8 cellular contexts compared by ENCODE assay signal in the genomic region with DNA sequence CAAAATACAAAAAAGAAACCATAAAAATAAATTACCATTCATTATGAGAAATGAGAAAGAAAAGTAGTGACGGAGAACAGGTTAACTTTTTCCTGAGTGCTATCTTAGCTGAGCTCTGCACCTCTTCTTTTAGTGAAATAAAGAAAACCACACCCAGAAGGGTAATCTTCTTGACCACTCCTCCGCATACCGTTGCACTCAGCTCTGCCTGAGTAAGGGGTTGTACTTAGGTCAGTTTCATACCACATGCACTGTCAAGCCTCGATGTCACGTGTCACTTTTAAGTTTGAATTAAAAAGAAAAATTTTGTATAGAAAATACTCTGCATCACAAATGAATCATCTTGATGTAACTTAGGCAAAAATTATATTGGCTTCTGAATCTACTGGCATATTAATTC. TPM values are rescaled to one million over a fixed set of nuclear protein-coding genes. Genes with fewer than 3 reads are reported as not detected.
A peak's percentile ranks its signal among the peaks of the same experiment; 100 is the strongest.
DNase-seq lines count a peak whose midpoint lies in the region; ATAC-seq and TF ChIP-seq lines count a peak whose summit lies in the region.

No MANE protein-coding gene starts in this region.

- TF ChIP-seq POLR2A in gastrocnemius medialis (IDR thresholded peaks at IDR 0.05): no peak

- WGBS in esophagus, 2 donors: 28 to 38% methylated on average over 5 of the region's 5 CpGs

- ATAC-seq in gastrocnemius medialis: no peak
- no peak for ATAC-seq in HG03442 (IDR thresholded peaks at IDR 0.05; ENCODE audit: unreplicated experiment)
- ATAC-seq in sciatic nerve: no peak

- BruUV-seq in PC-9 (replicated peaks; lab: Mats Ljungman, UMichigan): no TSS peak

- peaks cover 65% of the 10 kb centered on the region for H3K36me3 ChIP-seq in PC-9 (ENCODE audit: low read depth)
- H3K36me3 ChIP-seq in esophagus (ENCODE audit: control insufficient read depth in 2 of 2, insufficient read depth in 2 of 2, low read length in 1 of 2): peaks cover 0 to 7% of the 10 kb centered on the region in 2 donors
- no peaks in the 10 kb centered on the region for H3K36me3 ChIP-seq in gastrocnemius medialis

- H3K4me1 ChIP-seq in PC-9 (replicated peaks; ENCODE audit: insufficient read depth) (peaks cover 60% of the 10 kb centered on the region), esophagus (ENCODE audit: control insufficient read depth in 2 of 2, insufficient read depth in 2 of 2, low read length in 1 of 2) (peaks cover 0 to 17% of the 10 kb centered on the region in 2 donors), gastrocnemius medialis (peaks cover 15 to 17% of the 10 kb centered on the region in 2 donors)

- H3K27ac ChIP-seq in PC-9 (peak overlapping the region; percentile 92), esophagus (ENCODE audit: low read depth in 2 of 2, low read length in 1 of 2) (peak overlapping the region; percentile 35 to 50), gastrocnemius medialis (peak overlapping the region in 2 of 4 donors; percentile 93)

- H2AFZ ChIP-seq in PC-9: no peak overlapping the region

- POLR2A ChIA-PET in activated CD4-positive, alpha-beta T cell treated with anti-CD3 and anti-CD28 coated beads, Interleukin-2, amount 10 ng/mL, durations not matched to agents 7 days and 5 days (lab: Charles Lee): no interaction called here
- POLR2A ChIA-PET in PC-9 (lab: Charles Lee; ENCODE audit: unreplicated experiment): interaction anchor here (0.7 kb wide), 2 partner anchors 13 to 53 kb away, joined by 5 to 10 read pairs; no protein-coding TSS in a partner anchor

- H3K4me1 Mint-ChIP-seq in activated CD4-positive, alpha-beta T cell treated with anti-CD3 and anti-CD28 coated beads, Interleukin-2, amount 10 ng/mL, durations not matched to agents 7 days and 5 days: peaks cover 66% of the 10 kb centered on the region

- H4K20me1 ChIP-seq in PC-9 (ENCODE audit: insufficient read depth): peaks cover 66% of the 10 kb centered on the region

- H3K27me3 Mint-ChIP-seq in activated CD4-positive, alpha-beta T cell treated with anti-CD3 and anti-CD28 coated beads, Interleukin-2, amount 10 ng/mL, durations not matched to agents 7 days and 5 days: no peaks in the 10 kb centered on the region

- peak overlapping the region; percentile 86 for H3K4me3 ChIP-seq in PC-9
- H3K4me3 ChIP-seq in esophagus (ENCODE audit: low read depth in 1 of 2, low read length in 2 of 2): peak overlapping the region; percentile 26 to 79
- peak overlapping the region in 3 of 4 donors; percentile 81 to 88 (median 86) for H3K4me3 ChIP-seq in gastrocnemius medialis

- H3K4me3 Mint-ChIP-seq in activated CD4-positive, alpha-beta T cell treated with anti-CD3 and anti-CD28 coated beads, Interleukin-2, amount 10 ng/mL, durations not matched to agents 7 days and 5 days: peak overlapping the region; percentile 100

- intact Hi-C loops in PC-9 (cut with micrococcal nuclease; ENCODE audit: unreplicated experiment): loop anchor here (5.0 kb wide), 1 partner anchor 96 kb away; no protein-coding TSS in a partner anchor
- intact Hi-C loops in gastrocnemius medialis (cut with DNase I; ENCODE audit: low total_unique reads): loop anchor here (10.0 kb wide), 1 partner anchor 582 kb away; no protein-coding TSS in a partner anchor
- intact Hi-C loops in head of caudate nucleus (cut with DNase I): loop anchor here (10.0 kb wide), 2 partner anchors 102 to 158 kb away; no protein-coding TSS in a partner anchor
- intact Hi-C loops in sciatic nerve (cut with DNase I): no loop called here

- in situ Hi-C loops in gastrocnemius medialis (cut with MboI; ENCODE audit: low sequenced_read_pairs in 4 of 4): no loop called here

- CTCF ChIA-PET in activated CD4-positive, alpha-beta T cell treated with anti-CD3 and anti-CD28 coated beads, Interleukin-2, amount 10 ng/mL, durations not matched to agents 7 days and 5 days (lab: Charles Lee): no interaction called here
- CTCF ChIA-PET in PC-9 (lab: Charles Lee): no interaction called here

- H3K9me3 Mint-ChIP-seq in activated CD4-positive, alpha-beta T cell treated with anti-CD3 and anti-CD28 coated beads, Interleukin-2, amount 10 ng/mL, durations not matched to agents 7 days and 5 days: peaks cover 5% of the 10 kb centered on the region

- H3K27ac Mint-ChIP-seq in activated CD4-positive, alpha-beta T cell treated with anti-CD3 and anti-CD28 coated beads, Interleukin-2, amount 10 ng/mL, durations not matched to agents 7 days and 5 days: peak overlapping the region; percentile 98

- no peaks in the 10 kb centered on the region for H3K27me3 ChIP-seq in PC-9 (ENCODE audit: insufficient read depth, low read depth)
- H3K27me3 ChIP-seq in esophagus (ENCODE audit: control insufficient read depth in 1 of 2, insufficient read depth in 2 of 2, low read length in 2 of 2): no peaks in the 10 kb centered on the region
- H3K27me3 ChIP-seq in gastrocnemius medialis: no peaks in the 10 kb centered on the region

- peak overlapping the region; percentile 98 for H3K4me2 ChIP-seq in PC-9

- no peak for DNase-seq in activated CD4-positive, alpha-beta T cell treated with anti-CD3 and anti-CD28 coated beads, Interleukin-2, amount 10 ng/mL, durations not matched to agents 7 days and 5 days
- DNase-seq in activated CD4-positive, alpha-beta T cell treated with anti-CD3 and anti-CD28 coated beads for 1 hour: no peak
- DNase-seq in PC-9: peak in 1 of 2 experiments; percentile 83
- DNase-seq in gastrocnemius medialis: no peak
- no peak for DNase-seq in head of caudate nucleus
- DNase-seq in sciatic nerve (ENCODE audit: low spot score): no peak

- H3K9me2 ChIP-seq in PC-9 (ENCODE audit: insufficient read depth): no peaks in the 10 kb centered on the region

- TF ChIP-seq CTCF in PC-9 (conservative IDR thresholded peaks at IDR 0.05) (no peak), gastrocnemius medialis (IDR thresholded peaks at IDR 0.05 in 4 of 5, conservative IDR thresholded peaks at IDR 0.05 in 1 of 5) (no peak)

- H3K79me2 ChIP-seq in PC-9 (ENCODE audit: low read depth): peaks cover 74% of the 10 kb centered on the region

- H3K36me3 Mint-ChIP-seq in activated CD4-positive, alpha-beta T cell treated with anti-CD3 and anti-CD28 coated beads, Interleukin-2, amount 10 ng/mL, durations not matched to agents 7 days and 5 days (ENCODE audit: low read depth): peaks cover 71% of the 10 kb centered on the region

- H3F3A ChIP-seq in PC-9 (ENCODE audit: insufficient read depth, low read depth): peaks cover 81% of the 10 kb centered on the region

- no peaks in the 10 kb centered on the region for H3K9me3 ChIP-seq in PC-9 (ENCODE audit: insufficient read depth, low read depth)
- H3K9me3 ChIP-seq in esophagus (ENCODE audit: control insufficient read depth in 2 of 2, insufficient read depth in 1 of 2, low read depth in 1 of 2, low read length in 1 of 2): no peaks in the 10 kb centered on the region
- H3K9me3 ChIP-seq in gastrocnemius medialis: no peaks in the 10 kb centered on the region

RNA-seq across cellular contexts. Expression of a gene that starts 2.8 kb away (rescaled TPM):
- total RNA-seq in activated CD4-positive, alpha-beta T cell treated with anti-CD3 and anti-CD28 coated beads, Interleukin-2, amount 10 ng/mL, durations not matched to agents 7 days and 5 days: 100 to 1,000 TPM; 201 to 210 TPM
- total RNA-seq in PC-9 (2021) (231 and 240 TPM in 2 replicates), gastrocnemius medialis (10 to 100 TPM; 18.1 to 54.1 (median 33.6) TPM), sciatic nerve (113 TPM)
- polyA plus RNA-seq in esophagus: 100 to 1,000 TPM; 211 to 257 TPM
